In genomic region chr18:79523738-79524180, GRCh38 we compare ENCODE assay signal across 8 cellular contexts.
DNase-seq lines count a peak whose midpoint lies in the region; ATAC-seq and TF ChIP-seq lines count a peak whose summit lies in the region.

No MANE protein-coding gene starts in this region.

- ATAC-seq in GM18498 (IDR thresholded peaks at IDR 0.05; ENCODE audit: unreplicated experiment) (peak; percentile 73), HG02678 (IDR thresholded peaks at IDR 0.05; ENCODE audit: unreplicated experiment) (peak; percentile 62)

- peak overlapping the region; percentile 59 for H3K4me3 ChIP-seq in OCI-LY3 (ENCODE audit: low read length)

- H3K27me3 Mint-ChIP-seq in activated naive CD4-positive, alpha-beta T cell treated with anti-CD3 and anti-CD28 coated beads, Interleukin-2, amount 10 ng/mL, durations not matched to agents 7 days and 5 days, result no peaks in the 10 kb centered on the region

- H3K9me3 Mint-ChIP-seq in activated naive CD4-positive, alpha-beta T cell treated with anti-CD3 and anti-CD28 coated beads, Interleukin-2, amount 10 ng/mL, durations not matched to agents 7 days and 5 days, result no peaks in the 10 kb centered on the region

- H4K20me1 ChIP-seq in OCI-LY3 (ENCODE audit: insufficient read depth, low read length), result no peaks in the 10 kb centered on the region

- H3K79me2 ChIP-seq in OCI-LY3 (ENCODE audit: low read length), result no peaks in the 10 kb centered on the region

- no peak overlapping the region for H2AFZ ChIP-seq in OCI-LY3 (ENCODE audit: low read depth, low read length)

- H3K4me3 Mint-ChIP-seq in activated naive CD4-positive, alpha-beta T cell treated with anti-CD3 and anti-CD28 coated beads, Interleukin-2, amount 10 ng/mL, durations not matched to agents 7 days and 5 days, result peak overlapping the region; percentile 72

- H3K4me1 Mint-ChIP-seq in activated naive CD4-positive, alpha-beta T cell treated with anti-CD3 and anti-CD28 coated beads, Interleukin-2, amount 10 ng/mL, durations not matched to agents 7 days and 5 days, result peaks cover 75% of the 10 kb centered on the region

- H3K27ac ChIP-seq in OCI-LY3 (ENCODE audit: low read length), result peak overlapping the region; percentile 84

- no peaks in the 10 kb centered on the region for H3K27me3 ChIP-seq in OCI-LY3 (ENCODE audit: low read depth, low read length)

- no peaks in the 10 kb centered on the region for H3K9me3 ChIP-seq in OCI-LY3 (ENCODE audit: insufficient read depth, low read length)

- peaks cover 22% of the 10 kb centered on the region for H3K36me3 Mint-ChIP-seq in activated naive CD4-positive, alpha-beta T cell treated with anti-CD3 and anti-CD28 coated beads, Interleukin-2, amount 10 ng/mL, durations not matched to agents 7 days and 5 days

- H3K36me3 ChIP-seq in OCI-LY3 (replicated peaks; ENCODE audit: low read depth, low read length), result peaks cover 12% of the 10 kb centered on the region

- H3K4me1 ChIP-seq in OCI-LY3 (ENCODE audit: low read length), result peaks cover 65% of the 10 kb centered on the region

- peak; percentile 84 for DNase-seq in activated naive CD4-positive, alpha-beta T cell treated with anti-CD3 and anti-CD28 coated beads, Interleukin-2, amount 10 ng/mL, durations not matched to agents 7 days and 5 days
- DNase-seq in stimulated activated CD4-positive, alpha-beta T cell treated with anti-CD3 and anti-CD28 coated beads, Interleukin-2, amount 100 ng/mL, for 24 hours, result peak; percentile 77 to 80
- no peak for DNase-seq in NCI-H1105 (lab: John Stamatoyannopoulos, UW)
- no peak for DNase-seq in iPS-NIHi7 (ENCODE audit: extremely low spot score)
- no peak for DNase-seq in NK-92 treated with Interleukin-12 subunit alpha and Interleukin-12 subunit beta, amount 100 ng/mL, for 24 hours (lab: John Stamatoyannopoulos, UW)

- peak overlapping the region; percentile 93 for H3K27ac Mint-ChIP-seq in activated naive CD4-positive, alpha-beta T cell treated with anti-CD3 and anti-CD28 coated beads, Interleukin-2, amount 10 ng/mL, durations not matched to agents 7 days and 5 days

- H3K4me2 ChIP-seq in OCI-LY3 (ENCODE audit: low read length), result peak overlapping the region; percentile 72

- H3K9ac ChIP-seq in OCI-LY3 (ENCODE audit: low read length), result peak overlapping the region; percentile 64

- no peak for TF ChIP-seq CTCF in OCI-LY3 (IDR thresholded peaks at IDR 0.05; ENCODE audit: low read depth, low read length)

- CTCF ChIA-PET in activated naive CD4-positive, alpha-beta T cell treated with anti-CD3 and anti-CD28 coated beads, Interleukin-2, amount 10 ng/mL, durations not matched to agents 7 days and 5 days (lab: Charles Lee), result interaction anchor here (0.8 to 2.9 kb wide), 8 partner anchors 12 to 143 kb away, joined by 3 to 37 read pairs (median 6); partner anchors contain the start of gene NFATC1

Comparison
In these comparisons a context has a peak if more than half of its experiments do, and no peak if none do; other contexts are left out.
1. DNase-seq: peak in activated naive CD4-positive, alpha-beta T cell treated with anti-CD3 and anti-CD28 coated beads, Interleukin-2, amount 10 ng/mL, durations not matched to agents 7 days and 5 days (single experiment) and stimulated activated CD4-positive, alpha-beta T cell treated with anti-CD3 and anti-CD28 coated beads, Interleukin-2, amount 100 ng/mL, for 24 hours (2 of 2); none in NCI-H1105 (single experiment), iPS-NIHi7 (single experiment) and NK-92 treated with Interleukin-12 subunit alpha and Interleukin-12 subunit beta, amount 100 ng/mL, for 24 hours (single experiment).